In the genomic region with DNA sequence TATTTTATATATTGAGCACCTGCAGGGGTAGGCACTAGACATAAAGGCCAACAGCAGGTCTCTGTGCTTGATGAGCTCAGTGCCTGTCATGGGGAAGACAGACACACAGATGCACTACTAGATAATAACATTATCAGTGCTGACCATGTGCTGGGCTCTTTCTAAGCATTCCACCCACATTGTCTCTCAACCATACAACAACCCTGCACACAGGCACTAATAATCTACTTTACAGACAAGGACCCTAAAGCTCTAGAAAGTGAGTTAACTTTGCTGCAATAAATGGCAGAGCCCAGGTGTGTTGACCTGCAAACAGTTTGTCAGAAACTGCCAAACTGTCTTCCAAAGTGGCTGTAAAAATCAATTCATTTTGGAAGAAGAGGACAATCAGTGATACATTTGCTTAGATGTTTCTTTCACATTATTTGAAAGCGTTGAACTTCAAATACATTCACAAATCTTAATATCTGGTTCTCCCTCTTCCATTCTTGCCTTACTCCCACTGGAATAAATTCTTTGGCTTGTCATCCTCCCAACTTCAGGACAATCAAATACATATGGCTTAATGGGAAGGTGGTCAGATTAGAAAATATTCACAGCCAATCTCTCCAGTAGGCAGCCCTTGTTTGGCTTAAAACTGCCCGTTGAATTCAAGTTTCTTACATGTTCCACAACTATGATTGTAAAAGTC, we compare ENCODE assay signal across 16 cellular contexts. TPM values are rescaled to one million over a fixed set of nuclear protein-coding genes. Genes with fewer than 3 reads are reported as not detected.
DNase-seq lines count a peak whose midpoint lies in the region; ATAC-seq, FAIRE-seq and TF ChIP-seq lines count a peak whose summit lies in the region.
"Had no signal": no experiment of that assay in that cellular context is flagged by ENCODE, and none has a peak within 500 bp of the region (broad histone marks: within the 10 kb centered on the region; RNA-seq: fewer than 3 reads in every experiment).

No MANE protein-coding gene starts in this region.

- H3K9me3 ChIP-seq in SK-N-SH: no peaks in the 10 kb centered on the region
- no peaks in the 10 kb centered on the region for H3K9me3 ChIP-seq in neural progenitor cell (ENCODE audit: low read depth)
- H3K9me3 ChIP-seq in transverse colon: no peaks in the 10 kb centered on the region
- no peaks in the 10 kb centered on the region for H3K9me3 ChIP-seq in HepG2 (ENCODE audit: low read length)

- H3K4me2 ChIP-seq in SK-N-SH (no peak overlapping the region), neural progenitor cell (peak overlapping the region; percentile 55), HepG2 (ENCODE audit: low read depth, low read length) (no peak overlapping the region)

- H3F3A ChIP-seq in SK-N-SH (replicated peaks; ENCODE audit: insufficient read depth): no peaks in the 10 kb centered on the region
- H3F3A ChIP-seq in neural progenitor cell (ENCODE audit: low read depth): peaks cover 21% of the 10 kb centered on the region

- TF ChIP-seq CTCF in SK-N-SH (IDR thresholded peaks at IDR 0.05) (no peak), neural progenitor cell (IDR thresholded peaks at IDR 0.05) (no peak), transverse colon (IDR thresholded peaks at IDR 0.05) (no peak), HepG2 (CRISPR knock-in tag; IDR thresholded peaks at IDR 0.05) (no peak)

- CTCF ChIA-PET in SK-N-SH (lab: Yijun Ruan, JAX): interaction anchor here (1.0 to 2.2 kb wide), 3 partner anchors 12 to 40 kb away, joined by 3 to 4 read pairs (median 3); a partner anchor contains a TSS
- CTCF ChIA-PET in HepG2 (lab: Yijun Ruan, JAX; ENCODE audit: low intra/inter-chr PET ratio, low total read pairs): no interaction called here

- POLR2A ChIA-PET in SK-N-SH (lab: Yijun Ruan, JAX) (interaction anchor here (0.6 kb wide), 1 partner anchor 155 kb away, joined by 3 read pairs; no protein-coding TSS in a partner anchor), HepG2 (lab: Yijun Ruan, JAX) (no interaction called here)

- H3K36me3 Mint-ChIP-seq in neural progenitor cell: no peaks in the 10 kb centered on the region
- H3K36me3 Mint-ChIP-seq: stimulated activated effector memory CD8-positive, alpha-beta T cell treated with anti-CD3 and anti-CD28 coated beads, Interleukin-12 subunit alpha, Interleukin-12 subunit beta, amount 100 ng/mL, for 72 hours had no signal

- H3K36me3 ChIP-seq in SK-N-SH (replicated peaks in 1 of 2; ENCODE audit: control insufficient read depth in 1 of 2, insufficient read depth in 2 of 2, low read length in 1 of 2) (no peaks in the 10 kb centered on the region), neural progenitor cell (no peaks in the 10 kb centered on the region), transverse colon (no peaks in the 10 kb centered on the region), HepG2 (replicated peaks in 1 of 2; ENCODE audit: control insufficient read depth in 1 of 2, insufficient read depth in 2 of 2, low read length in 2 of 2) (no peaks in the 10 kb centered on the region)

- H3K27ac Mint-ChIP-seq in neural progenitor cell: no peak overlapping the region
- H3K27ac Mint-ChIP-seq: activated naive CD4-positive, alpha-beta T cell treated with anti-CD3 and anti-CD28 coated beads for 36 hours; stimulated activated effector memory CD8-positive, alpha-beta T cell treated with anti-CD3 and anti-CD28 coated beads, Interleukin-12 subunit alpha, Interleukin-12 subunit beta, amount 100 ng/mL, for 72 hours had no signal

- H3K9me2 ChIP-seq in SK-N-SH: no peaks in the 10 kb centered on the region

- BruUV-seq in HepG2 (replicated peaks; lab: Mats Ljungman, UMichigan): no TSS peak

- peaks cover 0 to 9% of the 10 kb centered on the region in 2 experiments; a peak in 2 of 4 replicates for H3K4me1 ChIP-seq in SK-N-SH (ENCODE audit: control insufficient read depth in 1 of 2, insufficient read depth in 2 of 2, low read depth in 1 of 2, low read length in 1 of 2)
- peaks cover 19% of the 10 kb centered on the region for H3K4me1 ChIP-seq in neural progenitor cell
- H3K4me1 ChIP-seq in transverse colon: peaks cover 0 to 15% (median 12%) of the 10 kb centered on the region in 4 donors
- no peaks in the 10 kb centered on the region for H3K4me1 ChIP-seq in HepG2 (ENCODE audit: insufficient read depth, low read length)

- 61% methylated on average over 2 of the region's 2 CpGs for WGBS in SK-N-SH (ENCODE audit: low lambda C conversion rate)
- WGBS in transverse colon (ENCODE audit: low coverage in 1 of 2), 2 donors: 54 to 88% methylated on average over 1 to 2 of the region's 2 CpGs
- 0% methylated on average over 2 of the region's 2 CpGs for WGBS in HepG2 (ENCODE audit: low lambda C conversion rate)

- H3K27me3 Mint-ChIP-seq in neural progenitor cell (ENCODE audit: insufficient read depth, low read depth): peaks cover 2% of the 10 kb centered on the region

- no peaks in the 10 kb centered on the region for H3K79me2 ChIP-seq in SK-N-SH (ENCODE audit: insufficient read depth)
- no peaks in the 10 kb centered on the region for H3K79me2 ChIP-seq in neural progenitor cell (ENCODE audit: low read depth)
- no peaks in the 10 kb centered on the region for H3K79me2 ChIP-seq in HepG2 (ENCODE audit: insufficient read depth, low read length)

- intact Hi-C loops in transverse colon (cut with DNase I; ENCODE audit: low total_unique reads): no loop called here
- intact Hi-C loops in HepG2 (cut with micrococcal nuclease; ENCODE audit: unreplicated experiment): no loop called here

- TF ChIP-seq POLR2A in transverse colon (IDR thresholded peaks at IDR 0.05) (no peak), HepG2 (IDR thresholded peaks at IDR 0.05; ENCODE audit: insufficient read depth in 1 of 2, low read depth in 2 of 2, low read length in 2 of 2) (no peak)

- H3K4me3 ChIP-seq in SK-N-SH (ENCODE audit: low read depth in 2 of 2, low read length in 1 of 2) (no peak overlapping the region), neural progenitor cell (no peak overlapping the region), transverse colon (no peak overlapping the region), HepG2 (replicated peaks in 1 of 3; ENCODE audit: insufficient read depth in 1 of 3, low read depth in 2 of 3, low read length in 3 of 3) (no peak overlapping the region)

- no peaks in the 10 kb centered on the region for H4K20me1 ChIP-seq in SK-N-SH (ENCODE audit: insufficient read depth)
- H4K20me1 ChIP-seq in neural progenitor cell (ENCODE audit: low read depth): no peaks in the 10 kb centered on the region
- no peaks in the 10 kb centered on the region for H4K20me1 ChIP-seq in HepG2 (ENCODE audit: insufficient read depth, low read length)

- H3K4me1 Mint-ChIP-seq in neural progenitor cell: peaks cover 9% of the 10 kb centered on the region

- H3K4me3 Mint-ChIP-seq in neural progenitor cell: no peak overlapping the region
- H3K4me3 Mint-ChIP-seq: activated naive CD4-positive, alpha-beta T cell treated with anti-CD3 and anti-CD28 coated beads for 36 hours; stimulated activated effector memory CD8-positive, alpha-beta T cell treated with anti-CD3 and anti-CD28 coated beads, Interleukin-12 subunit alpha, Interleukin-12 subunit beta, amount 100 ng/mL, for 72 hours had no signal

- H2AFZ ChIP-seq in SK-N-SH (ENCODE audit: low read depth) (no peak overlapping the region), neural progenitor cell (replicated peaks) (peak overlapping the region; percentile 76), HepG2 (ENCODE audit: low read length) (no peak overlapping the region)

- TF ChIP-seq RAD21 in SK-N-SH (IDR thresholded peaks at IDR 0.05; ENCODE audit: low read length) (peak; percentile 28; the same call in 1 of the 2 replicates), HepG2 (CRISPR knock-in tag; IDR thresholded peaks at IDR 0.05) (no peak)

- H3K27me3 ChIP-seq in SK-N-SH (ENCODE audit: insufficient read depth) (no peaks in the 10 kb centered on the region), neural progenitor cell (no peaks in the 10 kb centered on the region), transverse colon (no peaks in the 10 kb centered on the region), HepG2 (ENCODE audit: control insufficient read depth in 1 of 2, insufficient read depth in 2 of 2, low read length in 2 of 2) (no peaks in the 10 kb centered on the region)

- FAIRE-seq in HepG2 (lab: Jason Lieb, UNC): no peak
- FAIRE-seq: GM18507 had no signal

- no peaks in the 10 kb centered on the region for H3K9me3 Mint-ChIP-seq in neural progenitor cell
- H3K9me3 Mint-ChIP-seq: activated naive CD4-positive, alpha-beta T cell treated with anti-CD3 and anti-CD28 coated beads for 36 hours; stimulated activated effector memory CD8-positive, alpha-beta T cell treated with anti-CD3 and anti-CD28 coated beads, Interleukin-12 subunit alpha, Interleukin-12 subunit beta, amount 100 ng/mL, for 72 hours had no signal

- TF ChIP-seq EP300 in SK-N-SH (IDR thresholded peaks at IDR 0.05; ENCODE audit: borderline replicate concordance in 1 of 2, low read depth in 1 of 2, low read length in 1 of 2) (peak in 1 of 2 experiments; percentile 62; a peak in 2 of 4 replicates), transverse colon (IDR thresholded peaks at IDR 0.05; ENCODE audit: low read depth) (no peak), HepG2 (IDR thresholded peaks at IDR 0.05; ENCODE audit: low read depth in 2 of 2, low read length in 2 of 2) (no peak), HepG2 (CRISPR knock-in tag; IDR thresholded peaks at IDR 0.05; ENCODE audit: borderline replicate concordance) (no peak)

- DNase-seq in SK-N-SH (peak; percentile 52), caudate nucleus (lab: John Stamatoyannopoulos, UW) (no peak), neural progenitor cell (ENCODE audit: low spot score) (no peak), transverse colon (no peak), COLO668 (lab: John Stamatoyannopoulos, UW; ENCODE audit: unreplicated experiment) (no peak), activated gamma-delta T cell (lab: John Stamatoyannopoulos, UW) (no peak), HepG2 (ENCODE audit: low spot score) (no peak)
- DNase-seq: activated naive CD4-positive, alpha-beta T cell treated with anti-CD3 and anti-CD28 coated beads for 36 hours; mesendoderm; NCI-H510A treated with DMSO at 0.1 percent for 48 hours; T1000 had no signal

- H3K9ac ChIP-seq in SK-N-SH (no peak overlapping the region), neural progenitor cell (no peak overlapping the region), HepG2 (ENCODE audit: insufficient read depth, low read depth, low read length) (no peak overlapping the region)

- no peak; the same call in 2 of the 3 replicates for ATAC-seq in SK-N-SH treated with all-trans-retinoic acid at 6 μM for 48 hours
- ATAC-seq in HepG2: no peak
- ATAC-seq: stimulated activated effector memory CD8-positive, alpha-beta T cell treated with anti-CD3 and anti-CD28 coated beads, Interleukin-12 subunit alpha, Interleukin-12 subunit beta, amount 100 ng/mL, for 72 hours had no signal

- in situ Hi-C loops in transverse colon (cut with MboI; ENCODE audit: low pct_ligation_motif_present in 1 of 4, low pct_unique_long_range_greater_than_20kb in 1 of 4, low sequenced_read_pairs in 3 of 4): no loop called here
- in situ Hi-C loops in HepG2 (cut with HindIII; ENCODE audit: extremely low pct_ligation_motif_present, low pct_unique_long_range_greater_than_20kb): no loop called here

- H3K27ac ChIP-seq in SK-N-SH (ENCODE audit: low read depth in 2 of 2, low read length in 1 of 2) (peak overlapping the region in 1 of 2 experiments; percentile 13; a peak in 1 of 4 replicates), caudate nucleus (ENCODE audit: low read depth, low read length) (peak overlapping the region; percentile 65), neural progenitor cell (peak overlapping the region; percentile 89), transverse colon (peak overlapping the region; percentile 26 to 51 (median 33)), HepG2 (ENCODE audit: extremely low read length, insufficient read depth, low read length) (no peak overlapping the region)
- H3K27ac ChIP-seq: 22Rv1 had no signal

RNA-seq across cellular contexts. Expression of a gene that starts 11.0 kb away (rescaled TPM):
- not detected in 2 replicates for polyA plus RNA-seq in SK-N-SH (2012; rRNA removed)
- polyA plus RNA-seq in SK-N-SH (2012; cell fraction: cytosol; rRNA removed): not detected in 2 replicates
- polyA plus RNA-seq in SK-N-SH (2012; cell fraction: nucleus; rRNA removed): not detected in 2 replicates
- total RNA-seq in neural progenitor cell (ENCODE audit: low replicate concordance): not detected in 2 replicates
- total RNA-seq in transverse colon: not detected
- total RNA-seq in HepG2 (2016; rRNA removed; fragmentation: Illumina TruSeq; extraction: Trizol): not detected in 2 replicates
- total RNA-seq in HepG2 (2016; cell fraction: cytosol; rRNA removed; fragmentation: Illumina TruSeq; extraction: Trizol; ENCODE audit: low read depth): not detected in 2 replicates
- not detected in 2 replicates for total RNA-seq in HepG2 (2016; cell fraction: insoluble cytoplasmic fraction; rRNA removed; fragmentation: Illumina TruSeq; extraction: Trizol)
- not detected in 2 replicates for total RNA-seq in HepG2 (2016; cell fraction: membrane; rRNA removed; fragmentation: Illumina TruSeq; extraction: Trizol)
- total RNA-seq in HepG2 (2016; cell fraction: nucleus; rRNA removed; fragmentation: Illumina TruSeq; extraction: Trizol): not detected in 2 replicates
- polyA plus RNA-seq in HepG2 (2011; rRNA removed): not detected in 2 replicates
- polyA plus RNA-seq in HepG2 (2011; cell fraction: cytosol; rRNA removed): not detected in 2 replicates
- polyA plus RNA-seq in HepG2 (2011; cell fraction: nucleus; rRNA removed): not detected in 2 replicates
- 0.09 and 0.20 TPM in 2 replicates for polyA plus RNA-seq in HepG2 (2012)
- polyA plus RNA-seq in HepG2 (2016; cell fraction: cytosol; fragmentation: Illumina TruSeq; extraction: Trizol; ENCODE audit: low read depth): not detected in 2 replicates
- polyA plus RNA-seq in HepG2 (2016; cell fraction: insoluble cytoplasmic fraction; fragmentation: Illumina TruSeq; extraction: Trizol; ENCODE audit: low read depth): not detected in 2 replicates
- polyA plus RNA-seq in HepG2 (2016; cell fraction: membrane; fragmentation: Illumina TruSeq; extraction: Trizol; ENCODE audit: low read depth): not detected in 2 replicates
- not detected in 2 replicates for polyA plus RNA-seq in HepG2 (2016; cell fraction: nucleus; fragmentation: Illumina TruSeq; extraction: Trizol; ENCODE audit: insufficient read depth, low read depth)
- not detected in 2 replicates for polyA minus RNA-seq in HepG2 (2011; rRNA and poly(A)+ RNA removed; ENCODE audit: low replicate concordance)
- polyA minus RNA-seq in HepG2 (2011; cell fraction: cytosol; rRNA and poly(A)+ RNA removed): not detected in 2 replicates
- polyA minus RNA-seq in HepG2 (2011; cell fraction: nucleus; rRNA and poly(A)+ RNA removed): not detected in 2 replicates
- total RNA-seq: activated naive CD4-positive, alpha-beta T cell treated with anti-CD3 and anti-CD28 coated beads for 36 hours; epithelial cell of proximal tubule had no signal

RNA-seq across cellular contexts. Expression of a gene that starts 17.1 kb away (rescaled TPM):
- 2.1 and 2.8 TPM in 2 replicates for polyA plus RNA-seq in SK-N-SH (2012; rRNA removed)
- polyA plus RNA-seq in SK-N-SH (2012; cell fraction: cytosol; rRNA removed): 3.1 and 3.4 TPM in 2 replicates
- 1.5 and 3.0 TPM in 2 replicates for polyA plus RNA-seq in SK-N-SH (2012; cell fraction: nucleus; rRNA removed)
- 11.4 and 21.6 TPM in 2 replicates for total RNA-seq in neural progenitor cell (ENCODE audit: low replicate concordance)
- total RNA-seq in transverse colon: 10 to 100 TPM; 21.3 to 35.5 (median 30.2) TPM
- 0.97 and 1.00 TPM in 2 replicates for total RNA-seq in HepG2 (2016; rRNA removed; fragmentation: Illumina TruSeq; extraction: Trizol)
- 0.09 and 0.30 TPM in 2 replicates for total RNA-seq in HepG2 (2016; cell fraction: cytosol; rRNA removed; fragmentation: Illumina TruSeq; extraction: Trizol; ENCODE audit: low read depth)
- total RNA-seq in HepG2 (2016; cell fraction: insoluble cytoplasmic fraction; rRNA removed; fragmentation: Illumina TruSeq; extraction: Trizol): 1.5 and 2.1 TPM in 2 replicates
- total RNA-seq in HepG2 (2016; cell fraction: membrane; rRNA removed; fragmentation: Illumina TruSeq; extraction: Trizol): 0.76 and 1.1 TPM in 2 replicates
- 2.9 and 3.8 TPM in 2 replicates for total RNA-seq in HepG2 (2016; cell fraction: nucleus; rRNA removed; fragmentation: Illumina TruSeq; extraction: Trizol)
- 1.4 and 1.7 TPM in 2 replicates for polyA plus RNA-seq in HepG2 (2011; rRNA removed)
- polyA plus RNA-seq in HepG2 (2011; cell fraction: cytosol; rRNA removed): 0.52 and 0.92 TPM in 2 replicates
- 1.9 and 2.4 TPM in 2 replicates for polyA plus RNA-seq in HepG2 (2011; cell fraction: nucleus; rRNA removed)
- 1.3 and 1.7 TPM in 2 replicates for polyA plus RNA-seq in HepG2 (2012)
- polyA plus RNA-seq in HepG2 (2016; cell fraction: cytosol; fragmentation: Illumina TruSeq; extraction: Trizol; ENCODE audit: low read depth): 0.16 and 0.21 TPM in 2 replicates
- 1.2 and 1.7 TPM in 2 replicates for polyA plus RNA-seq in HepG2 (2016; cell fraction: insoluble cytoplasmic fraction; fragmentation: Illumina TruSeq; extraction: Trizol; ENCODE audit: low read depth)
- polyA plus RNA-seq in HepG2 (2016; cell fraction: membrane; fragmentation: Illumina TruSeq; extraction: Trizol; ENCODE audit: low read depth): 0.60 and 0.66 TPM in 2 replicates
- 2.6 and 3.1 TPM in 2 replicates for polyA plus RNA-seq in HepG2 (2016; cell fraction: nucleus; fragmentation: Illumina TruSeq; extraction: Trizol; ENCODE audit: insufficient read depth, low read depth)
- polyA minus RNA-seq in HepG2 (2011; rRNA and poly(A)+ RNA removed; ENCODE audit: low replicate concordance): 1.3 and 6.1 TPM in 2 replicates
- polyA minus RNA-seq in HepG2 (2011; cell fraction: cytosol; rRNA and poly(A)+ RNA removed): 1.7 and 2.0 TPM in 2 replicates
- 3.2 and 4.8 TPM in 2 replicates for polyA minus RNA-seq in HepG2 (2011; cell fraction: nucleus; rRNA and poly(A)+ RNA removed)
